ENCODE assay signal across 8 cellular contexts in the genomic region with DNA sequence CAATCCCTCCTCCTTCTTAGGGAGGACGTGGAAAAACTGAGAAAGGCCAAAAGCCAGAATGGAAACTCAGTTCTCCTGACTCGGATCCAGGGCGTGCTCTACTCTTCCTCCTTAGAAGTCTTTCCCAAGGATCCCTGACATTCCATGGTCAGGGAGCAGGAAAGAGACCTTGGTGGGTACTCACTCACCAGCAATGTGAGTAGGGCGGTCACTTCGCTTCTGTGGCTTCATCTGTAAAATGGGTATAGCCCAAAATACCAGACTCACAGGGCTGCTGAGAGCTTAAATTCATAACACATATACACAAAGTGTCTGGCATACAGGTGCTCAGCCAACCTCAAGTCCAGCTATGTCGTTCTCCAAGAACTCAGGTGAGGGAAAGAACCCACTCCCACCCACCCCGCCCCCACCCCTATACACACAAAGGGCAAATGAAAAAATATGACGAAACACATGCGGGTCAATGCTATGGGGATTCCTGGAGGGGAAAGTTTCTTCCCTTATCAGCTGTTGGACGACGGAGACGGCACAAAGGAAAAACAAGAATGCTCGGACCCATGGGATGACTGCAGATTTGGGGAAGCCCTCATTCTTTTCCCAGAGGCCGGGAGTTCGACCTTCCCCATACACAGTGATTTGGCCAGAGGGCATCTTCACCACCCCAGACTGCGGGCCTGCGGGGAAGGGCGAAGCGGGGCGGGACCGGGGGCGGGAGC. TPM values are rescaled to one million over a fixed set of nuclear protein-coding genes. Genes with fewer than 3 reads are reported as not detected.
DNase-seq lines count a peak whose midpoint lies in the region; ATAC-seq lines count a peak whose summit lies in the region.

No MANE protein-coding gene starts in this region.

- no peaks in the 10 kb centered on the region for H3K36me3 ChIP-seq in iPS DF 6.9 (ENCODE audit: control insufficient read depth, insufficient read depth, low read length)

- H3K27ac ChIP-seq in iPS DF 6.9 (ENCODE audit: low read length) = no peak overlapping the region

- no peaks in the 10 kb centered on the region for H3K9me3 ChIP-seq in iPS DF 6.9 (ENCODE audit: control insufficient read depth, insufficient read depth, low read length)

- H3K4me3 ChIP-seq in iPS DF 6.9 (ENCODE audit: low read length) = peak overlapping the region; percentile 82; the same call in 1 of the 2 replicates

- no peak for ATAC-seq in stimulated activated memory B cell treated with anti-CD40 and anti-IgM and Interleukin-4, amounts not matched to agents 10 μg/mL and 1 μg/mL and 100 μg/mL, for 72 hours

- POLR2A ChIA-PET in activated CD4-positive, alpha-beta memory T cell treated with anti-CD3 and anti-CD28 coated beads for 36 hours (lab: Charles Lee) = interaction anchor here (1.0 to 2.0 kb wide), 6 partner anchors 10 to 191 kb away, joined by 3 to 12 read pairs (median 3); no protein-coding TSS in a partner anchor

- H3K4me1 Mint-ChIP-seq in activated CD4-positive, alpha-beta memory T cell treated with anti-CD3 and anti-CD28 coated beads for 36 hours (ENCODE audit: low read depth) = peaks cover 21% of the 10 kb centered on the region
- H3K4me1 Mint-ChIP-seq in stimulated activated memory B cell treated with anti-CD40 and anti-IgM and Interleukin-4, amounts not matched to agents 10 μg/mL and 1 μg/mL and 100 μg/mL, for 72 hours = peaks cover 25% of the 10 kb centered on the region

- in situ Hi-C loops in G401 (cut with HindIII; ENCODE audit: low sequenced_read_pairs) = no loop called here

- intact Hi-C loops in activated CD4-positive, alpha-beta memory T cell treated with anti-CD3 and anti-CD28 coated beads for 36 hours (cut with micrococcal nuclease) = no loop called here

- peak overlapping the region; percentile 72 for H3K4me3 Mint-ChIP-seq in activated CD4-positive, alpha-beta memory T cell treated with anti-CD3 and anti-CD28 coated beads for 36 hours
- H3K4me3 Mint-ChIP-seq in stimulated activated memory B cell treated with anti-CD40 and anti-IgM and Interleukin-4, amounts not matched to agents 10 μg/mL and 1 μg/mL and 100 μg/mL, for 72 hours = peak overlapping the region; percentile 75

- WGBS in iPS DF 6.9 (ENCODE audit: insufficient coverage, insufficient read length) = no CpG with 5 or more reads among the region's 22 CpGs

- DNase-seq in NCI-H526 treated with DMSO at 0.1 percent for 48 hours (lab: John Stamatoyannopoulos, UW) (peak; percentile 3), NCI-H526 (lab: John Stamatoyannopoulos, UW) (no peak), iPS DF 6.9 (ENCODE audit: low read depth, low spot score) (no peak), mucosa of gallbladder (ENCODE audit: low spot score) (no peak), NCI-H446 treated with DMSO at 0.1 percent for 48 hours (lab: John Stamatoyannopoulos, UW) (no peak), G401 (ENCODE audit: low spot score) (no peak)
- DNase-seq in activated CD4-positive, alpha-beta memory T cell treated with anti-CD3 and anti-CD28 coated beads for 36 hours = no peak

- H3K4me1 ChIP-seq in iPS DF 6.9 (ENCODE audit: control insufficient read depth, insufficient read depth, low read length) = 0 out of 2 replicates have a peak, but pooled peaks cover 3% of the 10 kb centered on the region

- H3K27me3 ChIP-seq in iPS DF 6.9 (ENCODE audit: control insufficient read depth, insufficient read depth, low read length) = no peaks in the 10 kb centered on the region

- H3K27ac Mint-ChIP-seq in activated CD4-positive, alpha-beta memory T cell treated with anti-CD3 and anti-CD28 coated beads for 36 hours = peak overlapping the region; percentile 33
- H3K27ac Mint-ChIP-seq in stimulated activated memory B cell treated with anti-CD40 and anti-IgM and Interleukin-4, amounts not matched to agents 10 μg/mL and 1 μg/mL and 100 μg/mL, for 72 hours = peak overlapping the region; percentile 37

- CTCF ChIA-PET in activated CD4-positive, alpha-beta memory T cell treated with anti-CD3 and anti-CD28 coated beads for 36 hours (lab: Charles Lee) = interaction anchor here (0.7 to 1.6 kb wide), 10 partner anchors 8 to 209 kb away, joined by 3 to 4 read pairs (median 4); partner anchors contain the start of genes MPST and TST

- peaks cover 1% of the 10 kb centered on the region for H3K36me3 Mint-ChIP-seq in activated CD4-positive, alpha-beta memory T cell treated with anti-CD3 and anti-CD28 coated beads for 36 hours
- peaks cover 12% of the 10 kb centered on the region for H3K36me3 Mint-ChIP-seq in stimulated activated memory B cell treated with anti-CD40 and anti-IgM and Interleukin-4, amounts not matched to agents 10 μg/mL and 1 μg/mL and 100 μg/mL, for 72 hours

- no peaks in the 10 kb centered on the region for H3K27me3 Mint-ChIP-seq in activated CD4-positive, alpha-beta memory T cell treated with anti-CD3 and anti-CD28 coated beads for 36 hours
- no peaks in the 10 kb centered on the region for H3K27me3 Mint-ChIP-seq in stimulated activated memory B cell treated with anti-CD40 and anti-IgM and Interleukin-4, amounts not matched to agents 10 μg/mL and 1 μg/mL and 100 μg/mL, for 72 hours

- H3K9me3 Mint-ChIP-seq in activated CD4-positive, alpha-beta memory T cell treated with anti-CD3 and anti-CD28 coated beads for 36 hours = no peaks in the 10 kb centered on the region
- no peaks in the 10 kb centered on the region for H3K9me3 Mint-ChIP-seq in stimulated activated memory B cell treated with anti-CD40 and anti-IgM and Interleukin-4, amounts not matched to agents 10 μg/mL and 1 μg/mL and 100 μg/mL, for 72 hours

RNA-seq across cellular contexts. Expression of gene KCTD17, which starts 0.5 kb away (rescaled TPM):
- 10 to 100 TPM; 46.0 to 47.3 TPM for total RNA-seq in activated CD4-positive, alpha-beta memory T cell treated with anti-CD3 and anti-CD28 coated beads for 36 hours
- 51.9 TPM for total RNA-seq in mucosa of gallbladder
- total RNA-seq in G401 (2014; rRNA removed; shearing (Covaris generic)) = 24.9 and 30.0 TPM in 2 replicates

RNA-seq across cellular contexts. Expression of gene MPST, which starts 31.5 kb away (rescaled TPM):
- total RNA-seq in activated CD4-positive, alpha-beta memory T cell treated with anti-CD3 and anti-CD28 coated beads for 36 hours = 10 to 100 TPM; 16.9 to 17.6 TPM
- total RNA-seq in mucosa of gallbladder = 129 TPM
- 177 and 203 TPM in 2 replicates for total RNA-seq in G401 (2014; rRNA removed; shearing (Covaris generic))

RNA-seq across cellular contexts. Expression of gene TST, which starts 31.8 kb away (rescaled TPM):
- 1 to 10 TPM; 5.5 TPM for total RNA-seq in activated CD4-positive, alpha-beta memory T cell treated with anti-CD3 and anti-CD28 coated beads for 36 hours
- 281 TPM for total RNA-seq in mucosa of gallbladder
- 43.2 and 58.2 TPM in 2 replicates for total RNA-seq in G401 (2014; rRNA removed; shearing (Covaris generic))

RNA-seq across cellular contexts. Expression of gene TMPRSS6, which starts 58.4 kb away (rescaled TPM):
- 10 to 100 TPM; 39.9 to 42.1 TPM for total RNA-seq in activated CD4-positive, alpha-beta memory T cell treated with anti-CD3 and anti-CD28 coated beads for 36 hours
- total RNA-seq in mucosa of gallbladder = 9.2 TPM
- total RNA-seq in G401 (2014; rRNA removed; shearing (Covaris generic)) = not detected in 2 replicates
